Comparison of ENCODE assay signal across 22 cellular contexts in genomic region chr20:42181064-42181463, GRCh38.
A peak's percentile ranks its signal among the peaks of the same experiment; 100 is the strongest.
DNase-seq lines count a peak whose midpoint lies in the region; TF ChIP-seq lines count a peak whose summit lies in the region.
"Had no signal": no experiment of that assay in that cellular context is flagged by ENCODE, and none has a peak within 500 bp of the region (broad histone marks: within the 10 kb centered on the region; RNA-seq: fewer than 3 reads in every experiment).

No MANE protein-coding gene starts in this region.

- H4K20me1 ChIP-seq in MM.1S (ENCODE audit: insufficient read depth, low read length) (no peaks in the 10 kb centered on the region), neural progenitor cell (ENCODE audit: low read depth) (no peaks in the 10 kb centered on the region)
- H4K20me1 ChIP-seq: BLaER1 treated with 17β-estradiol and CSF1 and Interleukin-3, amounts not matched to agents 10 nM and 100 nM had no signal

- no peaks in the 10 kb centered on the region for H3K4me1 Mint-ChIP-seq in neural progenitor cell
- H3K4me1 Mint-ChIP-seq: T-helper 17 cell had no signal

- no peaks in the 10 kb centered on the region for H3K36me3 ChIP-seq in MM.1S (replicated peaks; ENCODE audit: insufficient read depth, low read length)
- no peaks in the 10 kb centered on the region for H3K36me3 ChIP-seq in neural progenitor cell
- H3K36me3 ChIP-seq: BLaER1 treated with 17β-estradiol and CSF1 and Interleukin-3, amounts not matched to agents 10 nM and 100 nM had no signal

- H3F3A ChIP-seq in MM.1S (ENCODE audit: insufficient read depth, low read length), result no peaks in the 10 kb centered on the region
- H3F3A ChIP-seq in neural progenitor cell (ENCODE audit: low read depth), result no peaks in the 10 kb centered on the region

- no peak overlapping the region for H3K27ac Mint-ChIP-seq in neural progenitor cell
- H3K27ac Mint-ChIP-seq: CD4-positive, alpha-beta T cell; T-helper 17 cell had no signal

- H3K27me3 ChIP-seq in MM.1S (replicated peaks; ENCODE audit: insufficient read depth, low read length), result no peaks in the 10 kb centered on the region
- H3K27me3 ChIP-seq in neural progenitor cell, result peaks cover 27% of the 10 kb centered on the region
- H3K27me3 ChIP-seq: BLaER1 treated with 17β-estradiol and CSF1 and Interleukin-3, amounts not matched to agents 10 nM and 100 nM had no signal

- H3K4me2 ChIP-seq in MM.1S (ENCODE audit: low read depth, low read length) (no peak overlapping the region), neural progenitor cell (no peak overlapping the region)
- H3K4me2 ChIP-seq: BLaER1 treated with 17β-estradiol and CSF1 and Interleukin-3, amounts not matched to agents 10 nM and 100 nM had no signal

- peaks cover 10% of the 10 kb centered on the region for H3K27me3 Mint-ChIP-seq in neural progenitor cell (ENCODE audit: insufficient read depth, low read depth)
- H3K27me3 Mint-ChIP-seq: CD4-positive, alpha-beta T cell; T-helper 17 cell had no signal

- no peaks in the 10 kb centered on the region for H3K9me2 ChIP-seq in MM.1S (replicated peaks; ENCODE audit: insufficient read depth, low read length)

- DNase-seq in NCI-H524 (lab: John Stamatoyannopoulos, UW) (peak; percentile 45 to 71), NCI-H524 treated with DMSO at 0.1 percent for 48 hours (lab: John Stamatoyannopoulos, UW) (no peak), MM.1S (no peak), neural progenitor cell (ENCODE audit: low spot score) (peak; percentile 18), SHP77 treated with DMSO at 0.1 percent for 48 hours (lab: John Stamatoyannopoulos, UW) (no peak), D341Med (ENCODE audit: low spot score) (no peak)
- DNase-seq: CD4-positive, alpha-beta T cell; COR-L47; DND-41; NCI-H1092; NCI-H1417 treated with DMSO at 0.1 percent for 48 hours; NCI-H1694 treated with DMSO at 0.1 percent for 48 hours; NCI-H2171 treated with DMSO at 0.1 percent for 48 hours; NCI-H345; NCI-H510A treated with DMSO at 0.1 percent for 48 hours; NK-92 treated with Interleukin-12 subunit alpha and Interleukin-12 subunit beta, amount 100 ng/mL, for 24 hours; SHP77; T-helper 17 cell had no signal

- H3K27ac ChIP-seq in MM.1S (ENCODE audit: low read length) (no peak overlapping the region), VCaP (no peak overlapping the region), neural progenitor cell (no peak overlapping the region)
- H3K27ac ChIP-seq: BLaER1 treated with 17β-estradiol and CSF1 and Interleukin-3, amounts not matched to agents 10 nM and 100 nM; RWPE1; SK-N-MC had no signal

- H3K79me2 ChIP-seq in MM.1S (ENCODE audit: low read length), result no peaks in the 10 kb centered on the region
- no peaks in the 10 kb centered on the region for H3K79me2 ChIP-seq in neural progenitor cell (ENCODE audit: low read depth)

- no peak overlapping the region for H3K4me3 ChIP-seq in MM.1S (ENCODE audit: low read length)
- H3K4me3 ChIP-seq in neural progenitor cell, result no peak overlapping the region
- H3K4me3 ChIP-seq: BLaER1 treated with 17β-estradiol and CSF1 and Interleukin-3, amounts not matched to agents 10 nM and 100 nM; SK-N-MC had no signal

- no peak overlapping the region for H3K4me3 Mint-ChIP-seq in neural progenitor cell
- H3K4me3 Mint-ChIP-seq: CD4-positive, alpha-beta T cell; T-helper 17 cell had no signal

- no peaks in the 10 kb centered on the region for H3K36me3 Mint-ChIP-seq in neural progenitor cell

- no peaks in the 10 kb centered on the region for H3K4me1 ChIP-seq in MM.1S (ENCODE audit: low read length)
- no peaks in the 10 kb centered on the region for H3K4me1 ChIP-seq in neural progenitor cell
- H3K4me1 ChIP-seq: BLaER1 treated with 17β-estradiol and CSF1 and Interleukin-3, amounts not matched to agents 10 nM and 100 nM had no signal

- H2AFZ ChIP-seq in MM.1S (ENCODE audit: low read length) (no peak overlapping the region), neural progenitor cell (replicated peaks) (no peak overlapping the region)

- TF ChIP-seq CTCF in MM.1S (IDR thresholded peaks at IDR 0.05; ENCODE audit: low read length), result peak; percentile 11; the same call in 1 of the 2 replicates
- 0 out of 2 replicates have a peak, but pooled peaks have one; percentile 31 for TF ChIP-seq CTCF in VCaP (conservative IDR thresholded peaks at IDR 0.05)
- TF ChIP-seq CTCF in neural progenitor cell (IDR thresholded peaks at IDR 0.05), result peak; percentile 39

- no peak overlapping the region for H3K9ac ChIP-seq in MM.1S (ENCODE audit: low read length)
- no peak overlapping the region for H3K9ac ChIP-seq in neural progenitor cell
- H3K9ac ChIP-seq: BLaER1 treated with 17β-estradiol and CSF1 and Interleukin-3, amounts not matched to agents 10 nM and 100 nM had no signal

- H3K9me3 Mint-ChIP-seq in neural progenitor cell, result no peaks in the 10 kb centered on the region

- no peaks in the 10 kb centered on the region for H3K9me3 ChIP-seq in MM.1S (replicated peaks; ENCODE audit: insufficient read depth, low read length)
- no peaks in the 10 kb centered on the region for H3K9me3 ChIP-seq in neural progenitor cell (ENCODE audit: low read depth)
- H3K9me3 ChIP-seq: BLaER1 treated with 17β-estradiol and CSF1 and Interleukin-3, amounts not matched to agents 10 nM and 100 nM had no signal

Comparison
In these comparisons a context has a peak if more than half of its experiments do, and no peak if none do; other contexts are left out.
1. DNase-seq: peak in NCI-H524 (2 of 2) and neural progenitor cell (single experiment); none in NCI-H524 treated with DMSO at 0.1 percent for 48 hours (single experiment), MM.1S (single experiment), SHP77 treated with DMSO at 0.1 percent for 48 hours (single experiment) and D341Med (single experiment).
2. Peak in every context shown above with its lines, with median percentiles within 50 percentile points of each other: CTCF ChIP-seq.